Comparison of ENCODE assay signal across 8 cellular contexts in the genomic region with DNA sequence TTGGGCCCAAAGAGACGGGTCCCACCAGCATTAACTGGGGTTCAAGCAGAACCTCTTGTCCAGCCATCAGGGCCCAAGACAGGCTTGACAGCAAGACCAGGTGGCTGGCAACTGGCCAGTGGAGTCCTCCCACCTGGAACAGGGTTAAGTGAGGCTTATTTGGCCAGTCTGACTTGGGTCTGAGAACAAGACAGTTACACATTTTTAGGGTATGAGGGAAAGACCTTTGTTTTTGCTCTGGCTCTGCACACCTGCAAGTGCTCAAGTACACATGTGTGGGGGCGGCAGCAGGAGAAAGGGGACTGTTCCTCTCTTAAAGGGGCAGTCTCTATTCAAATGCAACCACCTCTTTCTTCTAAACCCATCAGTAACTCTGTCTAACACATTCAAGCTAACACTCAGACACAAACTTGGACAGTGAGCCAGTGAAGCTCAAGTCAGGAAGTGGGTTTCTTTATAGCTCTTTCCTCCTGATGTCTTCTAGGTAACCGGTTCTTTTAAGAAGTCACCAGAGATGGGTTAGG.
DNase-seq lines count a peak whose midpoint lies in the region; ATAC-seq and TF ChIP-seq lines count a peak whose summit lies in the region.

No MANE protein-coding gene starts in this region.

- H3K36me3 ChIP-seq in MM.1S (replicated peaks; ENCODE audit: insufficient read depth, low read length) (no peaks in the 10 kb centered on the region), right lobe of liver (no peaks in the 10 kb centered on the region)

- H3K27me3 ChIP-seq in MM.1S (replicated peaks; ENCODE audit: insufficient read depth, low read length) (no peaks in the 10 kb centered on the region), right lobe of liver (no peaks in the 10 kb centered on the region)

- H3K9me3 ChIP-seq in MM.1S (replicated peaks; ENCODE audit: insufficient read depth, low read length) (no peaks in the 10 kb centered on the region), right lobe of liver (no peaks in the 10 kb centered on the region)

- no peaks in the 10 kb centered on the region for H4K20me1 ChIP-seq in MM.1S (ENCODE audit: insufficient read depth, low read length)

- no peak overlapping the region for H3K4me3 ChIP-seq in MM.1S (ENCODE audit: low read length)
- H3K4me3 ChIP-seq in right lobe of liver, result no peak overlapping the region
- H3K4me3 ChIP-seq in foreskin fibroblast (ENCODE audit: low read depth in 1 of 2, low read length in 2 of 2), result no peak overlapping the region

- no peak overlapping the region for H3K9ac ChIP-seq in MM.1S (ENCODE audit: low read length)

- H3K4me1 ChIP-seq in MM.1S (ENCODE audit: low read length) (peaks cover 62% of the 10 kb centered on the region), right lobe of liver (peaks cover 0 to 7% (median 0%) of the 10 kb centered on the region in 4 donors)

- 47% methylated on average over 3 of the region's 3 CpGs for WGBS in right lobe of liver (ENCODE audit: insufficient coverage, low coverage, low lambda C conversion rate, missing lambda C conversion rate)

- intact Hi-C loops in right lobe of liver (cut with DNase I), result no loop called here

- no peak overlapping the region for H2AFZ ChIP-seq in MM.1S (ENCODE audit: low read length)

- ATAC-seq in GM18858 (IDR thresholded peaks at IDR 0.05; ENCODE audit: unreplicated experiment), result peak; percentile 37
- ATAC-seq in GM21786 (IDR thresholded peaks at IDR 0.05; ENCODE audit: unreplicated experiment), result peak; percentile 32
- ATAC-seq in right lobe of liver, result peak in 2 of 4 donors; percentile 13 to 21

- peaks cover 18% of the 10 kb centered on the region for H3K79me2 ChIP-seq in MM.1S (ENCODE audit: low read length)

- no peaks in the 10 kb centered on the region for H3K9me2 ChIP-seq in MM.1S (replicated peaks; ENCODE audit: insufficient read depth, low read length)

- DNase-seq in MM.1S, result peak; percentile 81
- DNase-seq in right lobe of liver, result peak in 1 of 3 donors; percentile 40
- no peak for DNase-seq in foreskin fibroblast
- no peak for DNase-seq in NCI-H1048 (lab: John Stamatoyannopoulos, UW)
- no peak for DNase-seq in cerebellum (ENCODE audit: low spot score)
- DNase-seq in NOMO-1 (lab: John Stamatoyannopoulos, UW; ENCODE audit: unreplicated experiment in 2 of 2), result no peak

- peak overlapping the region; percentile 44 for H3K4me2 ChIP-seq in MM.1S (ENCODE audit: low read depth, low read length)

- peaks cover 50% of the 10 kb centered on the region for H3F3A ChIP-seq in MM.1S (ENCODE audit: insufficient read depth, low read length)

- peak; percentile 20 for TF ChIP-seq POLR2A in right lobe of liver (IDR thresholded peaks at IDR 0.05)

- TF ChIP-seq CTCF in MM.1S (IDR thresholded peaks at IDR 0.05; ENCODE audit: low read length) (no peak), right lobe of liver (IDR thresholded peaks at IDR 0.05) (no peak), foreskin fibroblast (IDR thresholded peaks at IDR 0.05; ENCODE audit: low read depth, low read length) (no peak)

- H3K27ac ChIP-seq in MM.1S (ENCODE audit: low read length) (peak overlapping the region; percentile 93), right lobe of liver (peak overlapping the region in 1 of 3 donors; percentile 24)
